Comparison of ENCODE assay signal across 9 cellular contexts in genomic region chr13:101627556-101627943, GRCh38.
DNase-seq lines count a peak whose midpoint lies in the region; ATAC-seq and TF ChIP-seq lines count a peak whose summit lies in the region.
"Had no signal": no experiment of that assay in that cellular context is flagged by ENCODE, and none has a peak within 500 bp of the region (broad histone marks: within the 10 kb centered on the region; RNA-seq: fewer than 3 reads in every experiment).

No MANE protein-coding gene starts in this region.

- 0 out of 2 replicates have a peak, but pooled peaks cover 3% of the 10 kb centered on the region for H3K9me1 ChIP-seq in IMR-90 (ENCODE audit: insufficient read depth, low read length)

- H3K9me3 ChIP-seq in IMR-90 (ENCODE audit: control insufficient read depth, insufficient read depth, low read length) (no peaks in the 10 kb centered on the region), thyroid gland (no peaks in the 10 kb centered on the region), adrenal gland (replicated peaks in 1 of 3) (no peaks in the 10 kb centered on the region)
- H3K9me3 ChIP-seq in effector memory CD4-positive, alpha-beta T cell (ENCODE audit: control insufficient read depth, low read length) = no peaks in the 10 kb centered on the region

- no peaks in the 10 kb centered on the region for H3K27me3 Mint-ChIP-seq in endothelial cell (ENCODE audit: unreplicated experiment)

- peak overlapping the region; percentile 99 for H3K4me2 ChIP-seq in IMR-90 (ENCODE audit: low read depth, low read length)

- no peak overlapping the region for H3K4me3 Mint-ChIP-seq in endothelial cell (ENCODE audit: unreplicated experiment)

- H3K36me3 Mint-ChIP-seq in endothelial cell (ENCODE audit: low read depth, unreplicated experiment) = no peaks in the 10 kb centered on the region

- H3K14ac ChIP-seq in IMR-90 (replicated peaks; ENCODE audit: low read depth, low read length) = 0 out of 2 replicates have a peak overlapping the region, but pooled peaks have one; percentile 56

- peak overlapping the region; percentile 30 for H2BK5ac ChIP-seq in IMR-90 (ENCODE audit: low read depth, low read length, poor library complexity, severe bottlenecking)

- H2BK15ac ChIP-seq in IMR-90 (ENCODE audit: low read depth, low read length) = no peak overlapping the region

- intact Hi-C loops in IMR-90 (cut with micrococcal nuclease) (no loop called here), thyroid gland (cut with DNase I) (no loop called here), adrenal gland (cut with DNase I) (no loop called here)

- no TSS peak for BruUV-seq in IMR-90 (replicated peaks; lab: Mats Ljungman, UMichigan)

- no peak overlapping the region for H3K4ac ChIP-seq in IMR-90 (ENCODE audit: low read depth, low read length)

- no peak for TF ChIP-seq RAD21 in IMR-90 (IDR thresholded peaks at IDR 0.05; ENCODE audit: low read length)

- no peak overlapping the region for H2BK20ac ChIP-seq in IMR-90 (ENCODE audit: low read depth, low read length)

- H3K27ac ChIP-seq in IMR-90 (ENCODE audit: insufficient read depth, low read length) (no peak overlapping the region), thyroid gland (peak overlapping the region in 2 of 3 donors; percentile 24 to 36), adrenal gland (peak overlapping the region in 1 of 5 donors; percentile 40)
- peak overlapping the region; percentile 3 for H3K27ac ChIP-seq in effector memory CD4-positive, alpha-beta T cell (ENCODE audit: insufficient read depth, low read length, poor library complexity, severe bottlenecking)
- H3K27ac ChIP-seq: VCaP had no signal

- no peak overlapping the region for H4K91ac ChIP-seq in IMR-90 (ENCODE audit: insufficient read depth, low read depth, low read length)

- peak overlapping the region in 1 of 2 experiments; percentile 80; a peak in 2 of 4 replicates for H4K8ac ChIP-seq in IMR-90 (ENCODE audit: low read depth in 2 of 2, low read length in 2 of 2)

- H4K5ac ChIP-seq in IMR-90 (ENCODE audit: low read depth, low read length) = peak overlapping the region; percentile 92; the same call in 1 of the 2 replicates

- H4K20me1 ChIP-seq in IMR-90 (ENCODE audit: insufficient read depth, low read length) = no peaks in the 10 kb centered on the region

- H2AFZ ChIP-seq in IMR-90 (replicated peaks; ENCODE audit: low read length, poor library complexity) = peak overlapping the region; percentile 71

- POLR2A ChIA-PET in IMR-90 (lab: Charles Lee; ENCODE audit: unreplicated experiment) = no interaction called here

- DNase-seq in IMR-90 (peak; percentile 18), thyroid gland (no peak), endothelial cell (ENCODE audit: low spot score) (no peak), adrenal gland (no peak)
- DNase-seq in effector memory CD4-positive, alpha-beta T cell = no peak
- no peak for DNase-seq in effector CD8-positive, alpha-beta T cell (lab: John Stamatoyannopoulos, UW)

- H3K27me3 ChIP-seq in IMR-90 (ENCODE audit: control insufficient read depth, insufficient read depth, low read length) (no peaks in the 10 kb centered on the region), thyroid gland (no peaks in the 10 kb centered on the region), adrenal gland (no peaks in the 10 kb centered on the region)
- peaks cover 2% of the 10 kb centered on the region for H3K27me3 ChIP-seq in effector memory CD4-positive, alpha-beta T cell (replicated peaks; ENCODE audit: control insufficient read depth, insufficient read depth, low read length, poor library complexity, severe bottlenecking)

- ATAC-seq in GM18499 (IDR thresholded peaks at IDR 0.05; ENCODE audit: insufficient read depth, unreplicated experiment) = peak; percentile 26
- ATAC-seq in GM21515 (IDR thresholded peaks at IDR 0.05; ENCODE audit: unreplicated experiment) = peak; percentile 46
- ATAC-seq in IMR-90 (ENCODE audit: low read depth) = peak; percentile 22

- no peak overlapping the region for H3K23ac ChIP-seq in IMR-90 (ENCODE audit: low read depth, low read length)

- WGBS in IMR-90 (ENCODE audit: extremely low coverage in 2 of 2, insufficient read length in 1 of 2), 2 experiments = no CpG with 5 or more reads among the region's 5 CpGs
- 12 to 17% methylated on average over 5 of the region's 5 CpGs for WGBS in thyroid gland, 2 donors
- WGBS in adrenal gland, 4 donors = 35 to 48% (median 47%) methylated on average over 5 of the region's 5 CpGs

- in situ Hi-C loops in IMR-90 (cut with MboI; ENCODE audit: low sequenced_read_pairs) = no loop called here

- no peak overlapping the region for H3K27ac Mint-ChIP-seq in endothelial cell (ENCODE audit: unreplicated experiment)

- TF ChIP-seq POLR2A in IMR-90 (IDR thresholded peaks at IDR 0.05; ENCODE audit: low read depth, low read length) (no peak), thyroid gland (IDR thresholded peaks at IDR 0.05) (no peak), adrenal gland (IDR thresholded peaks at IDR 0.05) (no peak)

- TF ChIP-seq CTCF in IMR-90 (conservative IDR thresholded peaks at IDR 0.05; ENCODE audit: low read depth, low read length) (no peak), thyroid gland (IDR thresholded peaks at IDR 0.05) (no peak), endothelial cell (IDR thresholded peaks at IDR 0.05; ENCODE audit: unreplicated experiment) (no peak), adrenal gland (IDR thresholded peaks at IDR 0.05) (no peak)

- peaks cover 4% of the 10 kb centered on the region; the same call in 1 of the 2 replicates for H3K4me1 ChIP-seq in IMR-90 (ENCODE audit: control insufficient read depth, insufficient read depth, low read length)
- H3K4me1 ChIP-seq in effector memory CD4-positive, alpha-beta T cell (ENCODE audit: control insufficient read depth, insufficient read depth, low read length, poor library complexity, severe bottlenecking) = peaks cover 4% of the 10 kb centered on the region
- H3K4me1 ChIP-seq in thyroid gland = peaks cover 6 to 18% of the 10 kb centered on the region in 2 donors
- peaks cover 0 to 6% of the 10 kb centered on the region in 2 donors for H3K4me1 ChIP-seq in adrenal gland (replicated peaks in 1 of 2)

- H2AK5ac ChIP-seq in IMR-90 (ENCODE audit: low read depth, low read length) = no peak overlapping the region

- dilution Hi-C loops in IMR-90 (cut with HindIII; ENCODE audit: low sequenced_read_pairs, unreplicated experiment) = no loop called here

- H3K4me1 Mint-ChIP-seq in endothelial cell (ENCODE audit: unreplicated experiment) = peaks cover 18% of the 10 kb centered on the region

- no peaks in the 10 kb centered on the region for H3K36me3 ChIP-seq in IMR-90 (ENCODE audit: control insufficient read depth, insufficient read depth, low read length)
- no peaks in the 10 kb centered on the region for H3K36me3 ChIP-seq in effector memory CD4-positive, alpha-beta T cell (ENCODE audit: control insufficient read depth, insufficient read depth, low read length)
- no peaks in the 10 kb centered on the region for H3K36me3 ChIP-seq in thyroid gland
- H3K36me3 ChIP-seq in adrenal gland (replicated peaks in 1 of 2) = no peaks in the 10 kb centered on the region

- H3K4me3 ChIP-seq in IMR-90 (ENCODE audit: insufficient read depth, low read depth, low read length) (peak overlapping the region; percentile 27; the same call in 1 of the 2 replicates), thyroid gland (replicated peaks in 1 of 3) (peak overlapping the region in 2 of 3 donors; percentile 6 to 14), adrenal gland (peak overlapping the region in 1 of 4 donors; percentile 52)
- peak overlapping the region; percentile 53 for H3K4me3 ChIP-seq in effector memory CD4-positive, alpha-beta T cell (ENCODE audit: insufficient read depth, low read depth, low read length, poor library complexity, severe bottlenecking)

- 0 out of 2 replicates have a peak overlapping the region, but pooled peaks have one; percentile 48 for H2BK120ac ChIP-seq in IMR-90 (ENCODE audit: low read depth, low read length)

- peak overlapping the region; percentile 82; the same call in 1 of the 2 replicates for H3K18ac ChIP-seq in IMR-90 (ENCODE audit: low read depth, low read length)

- no peak overlapping the region for H3K9ac ChIP-seq in IMR-90 (ENCODE audit: low read depth, low read length)

- H2AK9ac ChIP-seq in IMR-90 (replicated peaks; ENCODE audit: low read depth, low read length, poor library complexity) = no peak overlapping the region

- no peaks in the 10 kb centered on the region for H3K9me3 Mint-ChIP-seq in endothelial cell (ENCODE audit: unreplicated experiment)

- H3K79me1 ChIP-seq in IMR-90 (ENCODE audit: low read depth in 1 of 2, low read length in 2 of 2) = no peaks in the 10 kb centered on the region

- no peak overlapping the region for H3K56ac ChIP-seq in IMR-90 (ENCODE audit: extremely low read depth, insufficient read depth, low read length)

- CTCF ChIA-PET in IMR-90 (lab: Yijun Ruan, JAX) = interaction anchor here (1.4 kb wide), 1 partner anchor 16 kb away, joined by 3 read pairs; no protein-coding TSS in a partner anchor

TF ChIP-seq in IMR-90, 13 proteins besides CTCF, POLR2A, EP300 and RAD21:
- TF ChIP-seq NFE2L2 (IDR thresholded peaks at IDR 0.05; ENCODE audit: low read depth, low read length) (0 out of 2 replicates have a peak, but pooled peaks have one; percentile 15), SMC3 (IDR thresholded peaks at IDR 0.05; ENCODE audit: low read depth, low read length) (no peak), FOS (IDR thresholded peaks at IDR 0.05; ENCODE audit: low read depth, low read length) (no peak)
